In genomic region chr9:131469951-131470350, GRCh38 we compare ENCODE assay signal across 22 cellular contexts. TPM values are rescaled to one million over a fixed set of nuclear protein-coding genes. Genes with fewer than 3 reads are reported as not detected.
DNase-seq lines count a peak whose midpoint lies in the region; ATAC-seq, FAIRE-seq and TF ChIP-seq lines count a peak whose summit lies in the region.
"Had no signal": no experiment of that assay in that cellular context is flagged by ENCODE, and none has a peak within 500 bp of the region (broad histone marks: within the 10 kb centered on the region; RNA-seq: fewer than 3 reads in every experiment).

No MANE protein-coding gene starts in this region.

- no peak overlapping the region for H4K91ac ChIP-seq in neuronal stem cell (ENCODE audit: low read depth, low read length, poor library complexity)

- H3K9me1 ChIP-seq in K562 (ENCODE audit: control insufficient read depth, insufficient read depth, low read length), result no peaks in the 10 kb centered on the region

- CTCF ChIA-PET in activated CD8-positive, alpha-beta T cell treated with anti-CD3 and anti-CD28 coated beads, Interleukin-2, amount 10 ng/mL, durations not matched to agents 7 days and 5 days (lab: Charles Lee), result interaction anchor here (1.5 kb wide), 1 partner anchor 10 kb away, joined by 3 read pairs; no protein-coding TSS in a partner anchor
- CTCF ChIA-PET in activated CD8-positive, alpha-beta T cell treated with anti-CD3 and anti-CD28 coated beads for 36 hours (lab: Charles Lee), result no interaction called here
- CTCF ChIA-PET in CD4-positive, alpha-beta T cell (lab: Charles Lee), result no interaction called here
- CTCF ChIA-PET in K562 (lab: Yijun Ruan, JAX; ENCODE audit: low intra/inter-chr PET ratio), result no interaction called here
- CTCF ChIA-PET in naive thymus-derived CD4-positive, alpha-beta T cell (lab: Charles Lee), result interaction anchor here (0.7 kb wide), 1 partner anchor 53 kb away, joined by 3 read pairs; no protein-coding TSS in a partner anchor

- H3K9ac ChIP-seq in K562 (ENCODE audit: insufficient read depth in 1 of 2, low read depth in 2 of 2, low read length in 2 of 2), result no peak overlapping the region
- H3K9ac ChIP-seq in neuronal stem cell (ENCODE audit: low read depth, low read length, poor library complexity), result no peak overlapping the region

- H3K4me1 Mint-ChIP-seq in activated CD8-positive, alpha-beta T cell treated with anti-CD3 and anti-CD28 coated beads, Interleukin-2, amount 10 ng/mL, durations not matched to agents 7 days and 5 days (ENCODE audit: low read depth), result no peaks in the 10 kb centered on the region
- no peaks in the 10 kb centered on the region for H3K4me1 Mint-ChIP-seq in activated CD8-positive, alpha-beta T cell treated with anti-CD3 and anti-CD28 coated beads for 36 hours (ENCODE audit: low read depth)
- peaks cover 4% of the 10 kb centered on the region for H3K4me1 Mint-ChIP-seq in CD4-positive, alpha-beta T cell (ENCODE audit: low read depth)
- peaks cover 3 to 15% (median 6%) of the 10 kb centered on the region in 7 donors for H3K4me1 Mint-ChIP-seq in naive thymus-derived CD4-positive, alpha-beta T cell

- H3K36me3 ChIP-seq in K562 (ENCODE audit: control insufficient read depth, insufficient read depth, low read length) (peaks cover 92% of the 10 kb centered on the region), neuronal stem cell (replicated peaks in 1 of 2; ENCODE audit: control insufficient read depth in 2 of 2, insufficient read depth in 2 of 2, low read length in 2 of 2) (peaks cover 68 to 96% of the 10 kb centered on the region in 2 donors)
- H3K36me3 ChIP-seq in naive thymus-derived CD4-positive, alpha-beta T cell (ENCODE audit: control insufficient read depth in 2 of 3, insufficient read depth in 3 of 3, low read length in 3 of 3), result peaks cover 34 to 95% (median 43%) of the 10 kb centered on the region in 3 experiments

- POLR2A ChIA-PET in activated CD8-positive, alpha-beta T cell treated with anti-CD3 and anti-CD28 coated beads, Interleukin-2, amount 10 ng/mL, durations not matched to agents 7 days and 5 days (lab: Charles Lee), result no interaction called here
- POLR2A ChIA-PET in activated CD8-positive, alpha-beta T cell treated with anti-CD3 and anti-CD28 coated beads for 36 hours (lab: Charles Lee), result interaction anchor here (0.6 kb wide), 1 partner anchor 39 kb away, joined by 3 read pairs; no protein-coding TSS in a partner anchor
- POLR2A ChIA-PET in CD4-positive, alpha-beta T cell (lab: Charles Lee), result no interaction called here
- POLR2A ChIA-PET in K562 (lab: Yijun Ruan, JAX), result interaction anchor here (0.6 to 0.8 kb wide), 2 partner anchors 10 to 25 kb away, joined by 3 to 4 read pairs; no protein-coding TSS in a partner anchor
- POLR2A ChIA-PET in naive thymus-derived CD4-positive, alpha-beta T cell (lab: Charles Lee), result no interaction called here

- H3K27me3 Mint-ChIP-seq in activated CD8-positive, alpha-beta T cell treated with anti-CD3 and anti-CD28 coated beads, Interleukin-2, amount 10 ng/mL, durations not matched to agents 7 days and 5 days (ENCODE audit: low read depth), result no peaks in the 10 kb centered on the region
- no peaks in the 10 kb centered on the region for H3K27me3 Mint-ChIP-seq in activated CD8-positive, alpha-beta T cell treated with anti-CD3 and anti-CD28 coated beads for 36 hours
- H3K27me3 Mint-ChIP-seq in CD4-positive, alpha-beta T cell, result no peaks in the 10 kb centered on the region
- no peaks in the 10 kb centered on the region for H3K27me3 Mint-ChIP-seq in naive thymus-derived CD4-positive, alpha-beta T cell
- H3K27me3 Mint-ChIP-seq: dendritic cell treated with granulocyte-macrophage colony-stimulating factor and Interleukin-4, amounts not matched to agents 40 ng/mL and 50 ng/mL, for 4 days had no signal

- H3K4ac ChIP-seq in neuronal stem cell (ENCODE audit: low read length), result no peak overlapping the region

- H3K4me1 ChIP-seq in K562 (replicated peaks in 1 of 2; ENCODE audit: control insufficient read depth in 2 of 2, insufficient read depth in 2 of 2, low read length in 2 of 2), result no peaks in the 10 kb centered on the region
- H3K4me1 ChIP-seq in naive thymus-derived CD4-positive, alpha-beta T cell (ENCODE audit: control insufficient read depth in 2 of 2, insufficient read depth in 2 of 2, low read length in 2 of 2), result no peaks in the 10 kb centered on the region
- peaks cover 0 to 1% of the 10 kb centered on the region in 2 donors for H3K4me1 ChIP-seq in neuronal stem cell (ENCODE audit: control insufficient read depth in 2 of 2, insufficient read depth in 1 of 2, low read depth in 1 of 2, low read length in 2 of 2)
- H3K4me1 ChIP-seq: psoas muscle had no signal

- no TSS peak for BruUV-seq in K562 (replicated peaks; lab: Mats Ljungman, UMichigan)

- H4K20me1 ChIP-seq in K562 (replicated peaks; ENCODE audit: control insufficient read depth, insufficient read depth, low read length), result no peaks in the 10 kb centered on the region

- TF ChIP-seq EP300 in K562 (IDR thresholded peaks at IDR 0.05; ENCODE audit: low read length), result no peak

- H3K27ac ChIP-seq in CD4-positive, alpha-beta T cell (ENCODE audit: low read depth, low read length), result no peak overlapping the region
- no peak overlapping the region for H3K27ac ChIP-seq in K562 (ENCODE audit: extremely low read depth, low read depth, low read length)
- no peak overlapping the region for H3K27ac ChIP-seq in naive thymus-derived CD4-positive, alpha-beta T cell (ENCODE audit: low read depth, low read length)
- H3K27ac ChIP-seq in neuronal stem cell (replicated peaks; ENCODE audit: low read length), result no peak overlapping the region
- H3K27ac ChIP-seq: A549, left ventricle myocardium inferior, psoas muscle had no signal

- H2BK15ac ChIP-seq in neuronal stem cell (ENCODE audit: low read length), result no peak overlapping the region

- 94% methylated on average over 16 of the region's 16 CpGs for WGBS in K562 (ENCODE audit: insufficient coverage, low coverage, missing lambda C conversion rate)
- no CpG with 5 or more reads among the region's 16 CpGs for WGBS in neuronal stem cell (ENCODE audit: extremely low coverage in 2 of 2, insufficient read length in 2 of 2, insufficient replicate concordance in 1 of 2), 2 donors

- peaks cover 74% of the 10 kb centered on the region for H3K36me3 Mint-ChIP-seq in activated CD8-positive, alpha-beta T cell treated with anti-CD3 and anti-CD28 coated beads, Interleukin-2, amount 10 ng/mL, durations not matched to agents 7 days and 5 days (ENCODE audit: low read depth)
- H3K36me3 Mint-ChIP-seq in activated CD8-positive, alpha-beta T cell treated with anti-CD3 and anti-CD28 coated beads for 36 hours (ENCODE audit: low read depth), result peaks cover 64% of the 10 kb centered on the region
- peaks cover 97% of the 10 kb centered on the region for H3K36me3 Mint-ChIP-seq in CD4-positive, alpha-beta T cell (ENCODE audit: low read depth)
- peaks cover 23 to 72% (median 48%) of the 10 kb centered on the region in 5 donors for H3K36me3 Mint-ChIP-seq in naive thymus-derived CD4-positive, alpha-beta T cell

- H3K27ac Mint-ChIP-seq in activated CD8-positive, alpha-beta T cell treated with anti-CD3 and anti-CD28 coated beads, Interleukin-2, amount 10 ng/mL, durations not matched to agents 7 days and 5 days, result peak overlapping the region; percentile 15
- H3K27ac Mint-ChIP-seq in activated CD8-positive, alpha-beta T cell treated with anti-CD3 and anti-CD28 coated beads for 36 hours, result no peak overlapping the region
- H3K27ac Mint-ChIP-seq in CD4-positive, alpha-beta T cell, result peak overlapping the region; percentile 55
- peak overlapping the region in 7 of 9 donors; percentile 16 to 76 (median 54) for H3K27ac Mint-ChIP-seq in naive thymus-derived CD4-positive, alpha-beta T cell
- H3K27ac Mint-ChIP-seq: dendritic cell treated with granulocyte-macrophage colony-stimulating factor and Interleukin-4, amounts not matched to agents 40 ng/mL and 50 ng/mL, for 4 days had no signal

- H2AK5ac ChIP-seq in neuronal stem cell (ENCODE audit: low read depth, low read length), result no peak overlapping the region

- no peak overlapping the region for H2BK12ac ChIP-seq in neuronal stem cell (ENCODE audit: low read length)

- no peak overlapping the region for H3K4me3 ChIP-seq in K562
- no peak overlapping the region for H3K4me3 ChIP-seq in naive thymus-derived CD4-positive, alpha-beta T cell (ENCODE audit: low read length)
- no peak overlapping the region for H3K4me3 ChIP-seq in neuronal stem cell (ENCODE audit: low read length in 2 of 2)
- H3K4me3 ChIP-seq: A549, left ventricle myocardium inferior, psoas muscle had no signal

- H2BK120ac ChIP-seq in neuronal stem cell (ENCODE audit: low read depth, low read length), result no peak overlapping the region

- no peak overlapping the region for H3K23ac ChIP-seq in neuronal stem cell (ENCODE audit: low read depth, low read length, poor library complexity)

- H2BK5ac ChIP-seq in neuronal stem cell (ENCODE audit: low read length), result no peak overlapping the region

- no peak overlapping the region for H3K4me2 ChIP-seq in K562 (ENCODE audit: insufficient read depth, low read length)
- no peak overlapping the region for H3K4me2 ChIP-seq in neuronal stem cell (ENCODE audit: insufficient read depth, low read length, poor library complexity, severe bottlenecking)
- H3K4me2 ChIP-seq: A549 had no signal

- H3K14ac ChIP-seq in neuronal stem cell (ENCODE audit: low read length), result no peak overlapping the region

- ATAC-seq in activated CD8-positive, alpha-beta T cell treated with anti-CD3 and anti-CD28 coated beads, Interleukin-2, amount 10 ng/mL, durations not matched to agents 7 days and 5 days, result no peak
- no peak for ATAC-seq in activated CD8-positive, alpha-beta T cell treated with anti-CD3 and anti-CD28 coated beads for 36 hours
- ATAC-seq in CD4-positive, alpha-beta T cell (ENCODE audit: poor library complexity), result no peak
- ATAC-seq in K562 (no peak), GM21515 (IDR thresholded peaks at IDR 0.05; ENCODE audit: unreplicated experiment) (no peak)
- no peak for ATAC-seq in naive thymus-derived CD4-positive, alpha-beta T cell
- ATAC-seq: A549, Right ventricle myocardium inferior had no signal

- TF ChIP-seq POLR2A in K562 (conservative IDR thresholded peaks at IDR 0.05), result no peak

- H2AFZ ChIP-seq in K562 (ENCODE audit: low read depth, low read length), result no peak overlapping the region
- no peak overlapping the region for H2AFZ ChIP-seq in neuronal stem cell (ENCODE audit: low read length)

- FAIRE-seq in K562 (lab: Jason Lieb, UNC), result no peak
- FAIRE-seq: A549, H54, islet of Langerhans had no signal

- in situ Hi-C loops in K562 (cut with MboI), result loop anchor here (10.0 to 25.0 kb wide), 2 partner anchors 115 to 758 kb away; no protein-coding TSS in a partner anchor

- no peak for TF ChIP-seq CTCF in activated CD8-positive, alpha-beta T cell treated with anti-CD3 and anti-CD28 coated beads for 36 hours (IDR thresholded peaks at IDR 0.05)
- no peak for TF ChIP-seq CTCF in CD4-positive, alpha-beta T cell (IDR thresholded peaks at IDR 0.05)
- no peak for TF ChIP-seq CTCF in K562 (IDR thresholded peaks at IDR 0.05 in 2 of 3, conservative IDR thresholded peaks at IDR 0.05 in 1 of 3; ENCODE audit: insufficient read depth in 2 of 3, low read depth in 1 of 3, low read length in 3 of 3)

- H3K18ac ChIP-seq in neuronal stem cell (ENCODE audit: low read length), result no peak overlapping the region

- no peaks in the 10 kb centered on the region for H3K9me3 ChIP-seq in CD4-positive, alpha-beta T cell (ENCODE audit: control insufficient read depth, low read length)
- H3K9me3 ChIP-seq in K562 (replicated peaks; ENCODE audit: control insufficient read depth, insufficient read depth, low read depth, low read length) (no peaks in the 10 kb centered on the region), neuronal stem cell (replicated peaks in 1 of 2; ENCODE audit: control insufficient read depth in 2 of 2, insufficient read depth in 1 of 2, low read depth in 1 of 2, low read length in 2 of 2) (no peaks in the 10 kb centered on the region)
- no peaks in the 10 kb centered on the region for H3K9me3 ChIP-seq in naive thymus-derived CD4-positive, alpha-beta T cell (ENCODE audit: control insufficient read depth in 2 of 3, low read length in 3 of 3)
- H3K9me3 ChIP-seq: A549, psoas muscle had no signal

- TF ChIP-seq RAD21 in K562 (CRISPR knock-in tag; conservative IDR thresholded peaks at IDR 0.05 in 1 of 2, IDR thresholded peaks at IDR 0.05 in 1 of 2), result no peak

- no peaks in the 10 kb centered on the region for H3K9me3 Mint-ChIP-seq in activated CD8-positive, alpha-beta T cell treated with anti-CD3 and anti-CD28 coated beads, Interleukin-2, amount 10 ng/mL, durations not matched to agents 7 days and 5 days (ENCODE audit: insufficient read depth)
- H3K9me3 Mint-ChIP-seq in activated CD8-positive, alpha-beta T cell treated with anti-CD3 and anti-CD28 coated beads for 36 hours, result peaks cover 2% of the 10 kb centered on the region
- H3K9me3 Mint-ChIP-seq in CD4-positive, alpha-beta T cell, result no peaks in the 10 kb centered on the region
- H3K9me3 Mint-ChIP-seq in naive thymus-derived CD4-positive, alpha-beta T cell, result no peaks in the 10 kb centered on the region
- H3K9me3 Mint-ChIP-seq: dendritic cell treated with granulocyte-macrophage colony-stimulating factor and Interleukin-4, amounts not matched to agents 40 ng/mL and 50 ng/mL, for 4 days had no signal

- peaks cover 9% of the 10 kb centered on the region for H3K79me1 ChIP-seq in neuronal stem cell (ENCODE audit: low read depth, low read length)

- no peaks in the 10 kb centered on the region for H3K27me3 ChIP-seq in CD4-positive, alpha-beta T cell (ENCODE audit: control insufficient read depth, insufficient read depth, low read length)
- H3K27me3 ChIP-seq in K562 (ENCODE audit: control insufficient read depth in 2 of 2, insufficient read depth in 2 of 2, low read length in 2 of 2) (no peaks in the 10 kb centered on the region), neuronal stem cell (ENCODE audit: control insufficient read depth in 3 of 3, insufficient read depth in 3 of 3, low read depth in 1 of 3, low read length in 3 of 3) (no peaks in the 10 kb centered on the region)
- H3K27me3 ChIP-seq in naive thymus-derived CD4-positive, alpha-beta T cell (ENCODE audit: control insufficient read depth in 2 of 2, insufficient read depth in 2 of 2, low read length in 2 of 2), result no peaks in the 10 kb centered on the region

- intact Hi-C loops in activated CD8-positive, alpha-beta T cell treated with anti-CD3 and anti-CD28 coated beads for 36 hours (cut with micrococcal nuclease), result no loop called here
- intact Hi-C loops in CD4-positive, alpha-beta T cell (cut with DNase I, micrococcal nuclease), result no loop called here
- intact Hi-C loops in K562 (cut with micrococcal nuclease), result no loop called here
- intact Hi-C loops in naive thymus-derived CD4-positive, alpha-beta T cell (cut with micrococcal nuclease), result loop anchor here in 1 of 2 donors (5.0 kb wide), 1 partner anchor 98 kb away; no protein-coding TSS in a partner anchor

- 0 out of 3 replicates have a peak, but pooled peaks cover 3% of the 10 kb centered on the region for H3K79me2 ChIP-seq in K562 (ENCODE audit: control insufficient read depth, insufficient read depth, low read length)

- no peak for DNase-seq in activated CD8-positive, alpha-beta T cell treated with anti-CD3 and anti-CD28 coated beads, Interleukin-2, amount 10 ng/mL, durations not matched to agents 7 days and 5 days
- DNase-seq in activated CD8-positive, alpha-beta T cell treated with anti-CD3 and anti-CD28 coated beads for 36 hours, result no peak
- DNase-seq in CD4-positive, alpha-beta T cell, result peak in 1 of 10 experiments; percentile 27
- DNase-seq in K562 (ENCODE audit: extremely low read depth in 1 of 4, low spot score in 3 of 4) (no peak), nucleus accumbens (lab: John Stamatoyannopoulos, UW) (no peak), neuronal stem cell (ENCODE audit: low spot score) (no peak)
- no peak for DNase-seq in naive thymus-derived CD4-positive, alpha-beta T cell
- DNase-seq: COR-L47; DND-41; Kasumi-1; left ventricle myocardium inferior; MV-4-11; OCI-M1; stimulated activated CD8-positive, alpha-beta memory T cell treated with anti-CD3 and anti-CD28 coated beads, Interleukin-4, amount 100 ng/mL, for 48 hours; substantia nigra had no signal

- no peak overlapping the region for H4K8ac ChIP-seq in neuronal stem cell (ENCODE audit: low read depth, low read length)

- H3K4me3 Mint-ChIP-seq in activated CD8-positive, alpha-beta T cell treated with anti-CD3 and anti-CD28 coated beads, Interleukin-2, amount 10 ng/mL, durations not matched to agents 7 days and 5 days, result no peak overlapping the region
- H3K4me3 Mint-ChIP-seq in activated CD8-positive, alpha-beta T cell treated with anti-CD3 and anti-CD28 coated beads for 36 hours, result no peak overlapping the region
- no peak overlapping the region for H3K4me3 Mint-ChIP-seq in CD4-positive, alpha-beta T cell
- H3K4me3 Mint-ChIP-seq in naive thymus-derived CD4-positive, alpha-beta T cell, result peak overlapping the region in 2 of 10 donors; percentile 23 to 26
- H3K4me3 Mint-ChIP-seq: dendritic cell treated with granulocyte-macrophage colony-stimulating factor and Interleukin-4, amounts not matched to agents 40 ng/mL and 50 ng/mL, for 4 days had no signal

RNA-seq across cellular contexts. Expression of gene POMT1, which starts 32.8 kb away (rescaled TPM):
- total RNA-seq in activated CD8-positive, alpha-beta T cell treated with anti-CD3 and anti-CD28 coated beads, Interleukin-2, amount 10 ng/mL, durations not matched to agents 7 days and 5 days, result 10 to 100 TPM; 34.4 to 39.2 TPM
- total RNA-seq in activated CD8-positive, alpha-beta T cell treated with anti-CD3 and anti-CD28 coated beads for 36 hours, result 10 to 100 TPM; 30.2 to 35.9 TPM
- total RNA-seq in CD4-positive, alpha-beta T cell, result 10 to 100 TPM; 50.1 to 50.5 TPM
- 98.5 and 154 TPM in 2 replicates for total RNA-seq in K562 (2011; cell fraction: chromatin; rRNA removed; ENCODE audit: low replicate concordance)
- total RNA-seq in K562 (2011; cell fraction: nucleolus; rRNA removed), result 72.6 and 96.6 TPM in 2 replicates
- 78.2 and 78.3 TPM in 2 replicates for total RNA-seq in K562 (2011; cell fraction: nucleoplasm; rRNA removed)
- total RNA-seq in K562 (2014; rRNA removed) (14.6 and 21.3 TPM in 2 replicates), K562 (2014; rRNA removed; fragmentation: Illumina TruSeq; extraction: Trizol) (8.6 TPM in 2 replicates), K562 (2015; rRNA removed; fragmentation: Illumina TruSeq; extraction: Trizol) (15.6 and 15.7 TPM in 2 replicates), K562 (2021) (23.4 and 23.5 TPM in 2 replicates)
- polyA plus RNA-seq in K562 (2011; rRNA removed) (15.3 and 21.6 TPM in 2 replicates), K562 (2014; fragmentation: Illumina TruSeq; extraction: Trizol) (13.7 and 15.3 TPM in 2 replicates), K562 (2014; fragmentation: Nextera tagmentation; extraction: Ambion mirVana) (1 to 10 TPM; 1.8 to 2.1 TPM), K562 (2014; rRNA removed) (15.4 and 18.2 TPM in 2 replicates)
- 16.0 and 17.4 TPM in 2 replicates for polyA plus RNA-seq in K562 (2011; cell fraction: cytosol; rRNA removed)
- polyA plus RNA-seq in K562 (2011; cell fraction: nucleus; rRNA removed), result 117 and 121 TPM in 2 replicates
- polyA plus RNA-seq in K562 (2012), result 22.0 and 30.6 TPM in 2 replicates
- 9.2 and 14.3 TPM in 2 replicates for polyA minus RNA-seq in K562 (2011; rRNA and poly(A)+ RNA removed)
- polyA minus RNA-seq in K562 (2011; cell fraction: cytosol; rRNA and poly(A)+ RNA removed), result 6.6 and 8.9 TPM in 2 replicates
- polyA minus RNA-seq in K562 (2011; cell fraction: nucleus; rRNA and poly(A)+ RNA removed), result 11.7 and 17.9 TPM in 2 replicates
- 10 to 100 TPM; 40.0 to 55.8 (median 47.7) TPM for total RNA-seq in naive thymus-derived CD4-positive, alpha-beta T cell
- polyA plus RNA-seq in naive thymus-derived CD4-positive, alpha-beta T cell, result 10 to 100 TPM; 13.3 to 15.1 TPM
- polyA plus RNA-seq in neuronal stem cell (2013, experiment 1 of 2), result 25.6 TPM
- polyA plus RNA-seq in neuronal stem cell (2013, experiment 2 of 2), result 24.1 TPM

Comparison
In these comparisons a context has a peak if more than half of its experiments do, and no peak if none do; other contexts are left out.
1. CTCF ChIA-PET loops: an anchor here in activated CD8-positive, alpha-beta T cell treated with anti-CD3 and anti-CD28 coated beads, Interleukin-2, amount 10 ng/mL, durations not matched to agents 7 days and 5 days (1.5 kb wide) and naive thymus-derived CD4-positive, alpha-beta T cell (0.7 kb wide); none called in activated CD8-positive, alpha-beta T cell treated with anti-CD3 and anti-CD28 coated beads for 36 hours, CD4-positive, alpha-beta T cell and K562.
2. POLR2A ChIA-PET loops: an anchor here in activated CD8-positive, alpha-beta T cell treated with anti-CD3 and anti-CD28 coated beads for 36 hours (0.6 kb wide) and K562 (0.6 to 0.8 kb wide); none called in activated CD8-positive, alpha-beta T cell treated with anti-CD3 and anti-CD28 coated beads, Interleukin-2, amount 10 ng/mL, durations not matched to agents 7 days and 5 days, CD4-positive, alpha-beta T cell and naive thymus-derived CD4-positive, alpha-beta T cell.